In genomic region chr2:130376433-130377293, GRCh38 we compare ENCODE assay signal across 7 cellular contexts. TPM values are rescaled to one million over a fixed set of nuclear protein-coding genes. Genes with fewer than 3 reads are reported as not detected.
A peak's percentile ranks its signal among the peaks of the same experiment; 100 is the strongest.
DNase-seq lines count a peak whose midpoint lies in the region; ATAC-seq and TF ChIP-seq lines count a peak whose summit lies in the region.

No MANE protein-coding gene starts in this region.

- peaks cover 0 to 6% of the 10 kb centered on the region in 2 experiments; a peak in 1 of 4 replicates for H3K36me3 ChIP-seq in HCT116 (ENCODE audit: control insufficient read depth in 1 of 2, insufficient read depth in 2 of 2, low read length in 2 of 2)

- H3K27me3 ChIP-seq in HCT116 (ENCODE audit: insufficient read depth, low read length): no peaks in the 10 kb centered on the region

- no TSS peak for BruUV-seq in HCT116 (replicated peaks; lab: Mats Ljungman, UMichigan)

- POLR2A ChIA-PET in HCT116 (lab: Charles Lee): interaction anchor here (0.5 kb wide), 1 partner anchor 10 kb away, joined by 3 read pairs; no protein-coding TSS in a partner anchor
- POLR2A ChIA-PET in naive thymus-derived CD8-positive, alpha-beta T cell (lab: Charles Lee): interaction anchor here (1.1 kb wide), 1 partner anchor 34 kb away, joined by 5 read pairs; the partner anchor contains the start of gene IMP4

- H3K4me3 Mint-ChIP-seq in naive thymus-derived CD8-positive, alpha-beta T cell: no peak overlapping the region

- H3K27ac Mint-ChIP-seq in naive thymus-derived CD8-positive, alpha-beta T cell: peak overlapping the region in 8 of 10 donors; percentile 11 to 79 (median 38)

- H3K4me1 ChIP-seq in HCT116 (ENCODE audit: control insufficient read depth in 1 of 2, insufficient read depth in 2 of 2, low read length in 2 of 2): peaks cover 12 to 28% of the 10 kb centered on the region in 2 experiments; a peak in 3 of 4 replicates

- peak; percentile 64 for ATAC-seq in GM18867 (IDR thresholded peaks at IDR 0.05; ENCODE audit: unreplicated experiment)
- ATAC-seq in HCT116: no peak
- ATAC-seq in naive thymus-derived CD8-positive, alpha-beta T cell: no peak
- ATAC-seq in esophagus mucosa: no peak

- no peaks in the 10 kb centered on the region for H3K9me2 ChIP-seq in HCT116 (ENCODE audit: insufficient read depth)

- H3K27me3 Mint-ChIP-seq in naive thymus-derived CD8-positive, alpha-beta T cell: no peaks in the 10 kb centered on the region

- no peak for DNase-seq in HCT116 (ENCODE audit: low read depth, low spot score)
- peak; percentile 60 for DNase-seq in NAMALWA (ENCODE audit: low spot score)
- no peak for DNase-seq in naive thymus-derived CD8-positive, alpha-beta T cell
- DNase-seq in cerebellar cortex (ENCODE audit: low spot score): no peak
- DNase-seq in glomerular visceral epithelial cell (ENCODE audit: extremely low spot score): no peak

- H4K20me1 ChIP-seq in HCT116 (ENCODE audit: insufficient read depth): no peaks in the 10 kb centered on the region

- H3K4me1 Mint-ChIP-seq in naive thymus-derived CD8-positive, alpha-beta T cell: peaks cover 30 to 88% (median 76%) of the 10 kb centered on the region in 4 donors

- CTCF ChIA-PET in HCT116 (lab: Charles Lee): no interaction called here

- no peaks in the 10 kb centered on the region for H3K9me3 ChIP-seq in HCT116 (ENCODE audit: control insufficient read depth in 1 of 2, insufficient read depth in 1 of 2, low read depth in 1 of 2, low read length in 2 of 2)

- peaks cover 0 to 8% (median 6%) of the 10 kb centered on the region in 3 donors for H3K36me3 Mint-ChIP-seq in naive thymus-derived CD8-positive, alpha-beta T cell

- no peak overlapping the region for H3K4me2 ChIP-seq in HCT116 (ENCODE audit: low read length)

- no peak for TF ChIP-seq POLR2A in HCT116 (IDR thresholded peaks at IDR 0.05; ENCODE audit: borderline replicate concordance, extremely low read depth, insufficient read depth, insufficient read length)

- no peak overlapping the region for H2AFZ ChIP-seq in HCT116 (ENCODE audit: low read depth, low read length, poor library complexity, severe bottlenecking)

- intact Hi-C loops in HCT116 (cut with micrococcal nuclease): no loop called here

- TF ChIP-seq CTCF in HCT116 (IDR thresholded peaks at IDR 0.05 in 2 of 3, conservative IDR thresholded peaks at IDR 0.05 in 1 of 3; ENCODE audit: borderline replicate concordance in 1 of 3, insufficient read depth in 1 of 3, low read depth in 2 of 3, low read length in 2 of 3): peak in 2 of 3 experiments; percentile 12 to 18; a peak in 2 of 6 replicates

- 0 out of 2 replicates have a peak, but pooled peaks cover 7% of the 10 kb centered on the region for H3K79me2 ChIP-seq in HCT116 (ENCODE audit: insufficient read depth, low read length)

- RAD21 ChIA-PET in HCT116 (lab: Charles Lee; ENCODE audit: low non-redundant PET in 1 of 2, low total read pairs in 2 of 2, uncharacterized antibody in 2 of 2, unreplicated experiment in 2 of 2): no interaction called here

- no peak overlapping the region for H3K4me3 ChIP-seq in HCT116 (replicated peaks in 1 of 2; ENCODE audit: low read depth in 1 of 2, low read length in 2 of 2)

- no peak overlapping the region for H3K27ac ChIP-seq in HCT116 (ENCODE audit: low read depth, low read length)

- H3K9me3 Mint-ChIP-seq in naive thymus-derived CD8-positive, alpha-beta T cell: no peaks in the 10 kb centered on the region

- no peak overlapping the region for H3K9ac ChIP-seq in HCT116 (ENCODE audit: low read length)

- no peak for TF ChIP-seq RAD21 in HCT116 (IDR thresholded peaks at IDR 0.05; ENCODE audit: low read depth)

TF ChIP-seq in HCT116, 20 proteins besides CTCF, POLR2A, EP300 and RAD21:
- TF ChIP-seq ZBTB33 (IDR thresholded peaks at IDR 0.05; ENCODE audit: extremely low read depth, insufficient replicate concordance, low read length): no peak
TF ChIP-seq in HCT116: peak in this region for 0.

RNA-seq across cellular contexts. Expression of gene PTPN18, which starts 20.8 kb away (rescaled TPM):
- 52.4 TPM for total RNA-seq in HCT116 (2021; ENCODE audit: unreplicated experiment)
- polyA plus RNA-seq in HCT116 (2012): 27.1 and 27.9 TPM in 2 replicates
- total RNA-seq in naive thymus-derived CD8-positive, alpha-beta T cell: 10 to 100 TPM; 40.5 to 42.8 TPM
- polyA plus RNA-seq in naive thymus-derived CD8-positive, alpha-beta T cell: 10 to 100 TPM; 33.7 to 47.5 (median 33.9) TPM
- total RNA-seq in esophagus mucosa: 19.8 TPM

RNA-seq across cellular contexts. Expression of gene IMP4, which starts 34.0 kb away (rescaled TPM):
- total RNA-seq in HCT116 (2021; ENCODE audit: unreplicated experiment) (121 TPM), esophagus mucosa (47.5 TPM)
- polyA plus RNA-seq in HCT116 (2012): 136 and 146 TPM in 2 replicates
- 10 to 100 TPM; 94.0 to 99.6 TPM for total RNA-seq in naive thymus-derived CD8-positive, alpha-beta T cell
- 10 to 100 TPM; 58.4 to 96.7 (median 84.9) TPM for polyA plus RNA-seq in naive thymus-derived CD8-positive, alpha-beta T cell
